Comparison of ENCODE assay signal across 23 cellular contexts in the genomic region with DNA sequence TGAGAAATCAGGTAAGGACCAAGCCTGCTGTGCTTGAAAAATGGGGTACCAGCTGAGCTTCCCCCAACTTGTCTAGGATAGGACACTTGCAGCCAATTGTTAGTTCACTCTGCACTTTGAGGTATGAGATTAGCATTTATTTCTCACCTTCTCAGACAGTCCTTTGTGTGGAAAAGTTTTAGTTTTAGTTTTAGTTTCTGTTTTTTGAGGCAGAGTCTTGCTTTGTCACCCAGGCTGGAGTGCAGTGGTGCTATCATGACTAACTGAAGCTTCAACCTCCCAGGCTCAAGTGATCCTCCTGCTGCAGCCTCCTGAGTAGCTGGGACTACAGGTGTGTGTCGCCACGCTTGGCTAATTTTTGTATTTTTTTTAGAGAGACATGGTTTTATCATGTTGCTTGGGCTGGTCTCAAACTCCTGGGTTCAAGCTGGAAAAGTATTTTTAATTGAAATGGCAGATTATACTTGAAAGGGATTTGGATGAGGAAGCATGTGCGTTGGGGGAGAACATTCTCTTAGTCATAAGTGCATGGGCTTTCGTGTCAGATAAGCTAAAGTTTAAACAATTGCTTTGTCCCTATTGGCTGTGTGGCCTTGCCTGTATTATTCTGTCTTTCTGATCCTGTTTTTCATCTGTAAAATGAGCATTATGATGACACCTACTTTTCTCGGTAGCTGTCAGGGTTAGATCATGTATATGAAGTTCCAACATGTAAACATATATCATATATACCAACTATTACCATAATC. TPM values are rescaled to one million over a fixed set of nuclear protein-coding genes. Genes with fewer than 3 reads are reported as not detected.
A peak's percentile ranks its signal among the peaks of the same experiment; 100 is the strongest.
DNase-seq lines count a peak whose midpoint lies in the region; ATAC-seq, FAIRE-seq and TF ChIP-seq lines count a peak whose summit lies in the region.
"Had no signal": no experiment of that assay in that cellular context is flagged by ENCODE, and none has a peak within 500 bp of the region (broad histone marks: within the 10 kb centered on the region; RNA-seq: fewer than 3 reads in every experiment).

No MANE protein-coding gene starts in this region.

- no peak overlapping the region for H3K4me3 Mint-ChIP-seq in activated CD4-positive, alpha-beta T cell treated with anti-CD3 and anti-CD28 coated beads for 36 hours
- H3K4me3 Mint-ChIP-seq: activated naive CD8-positive, alpha-beta T cell; stimulated activated memory B cell treated with anti-CD40 and anti-IgM and Interleukin-4, amounts not matched to agents 10 μg/mL and 1 μg/mL and 100 μg/mL, for 72 hours had no signal

- intact Hi-C loops in activated CD4-positive, alpha-beta T cell treated with anti-CD3 and anti-CD28 coated beads for 36 hours (cut with DNase I, micrococcal nuclease) = no loop called here

- H3K4me1 Mint-ChIP-seq in activated CD4-positive, alpha-beta T cell treated with anti-CD3 and anti-CD28 coated beads for 36 hours = peaks cover 7% of the 10 kb centered on the region

- H3K27me3 Mint-ChIP-seq in activated CD4-positive, alpha-beta T cell treated with anti-CD3 and anti-CD28 coated beads for 36 hours = peaks cover 10% of the 10 kb centered on the region
- H3K27me3 Mint-ChIP-seq: activated naive CD8-positive, alpha-beta T cell had no signal

- TF ChIP-seq CTCF in D721Med (IDR thresholded peaks at IDR 0.05; ENCODE audit: insufficient read depth, missing control alignments) = no peak

- no peak for FAIRE-seq in D721Med (lab: Jason Lieb, UNC)
- FAIRE-seq: A204.1, endothelial cell of umbilical vein, K562 had no signal

- no peaks in the 10 kb centered on the region for H3K36me3 Mint-ChIP-seq in activated CD4-positive, alpha-beta T cell treated with anti-CD3 and anti-CD28 coated beads for 36 hours (ENCODE audit: low read depth)

- CTCF ChIA-PET in activated CD4-positive, alpha-beta T cell treated with anti-CD3 and anti-CD28 coated beads for 36 hours (lab: Charles Lee) = interaction anchor here (1.5 kb wide), 1 partner anchor 44 kb away, joined by 4 read pairs; no protein-coding TSS in a partner anchor

- ATAC-seq in activated CD4-positive, alpha-beta T cell treated with anti-CD3 and anti-CD28 coated beads for 36 hours = peak; percentile 68
- ATAC-seq in GM21381 (IDR thresholded peaks at IDR 0.05; ENCODE audit: unreplicated experiment) (peak; percentile 86), HG02852 (IDR thresholded peaks at IDR 0.05; ENCODE audit: unreplicated experiment) (peak; percentile 56)
- ATAC-seq: K562; PC-3; stimulated activated memory B cell treated with anti-CD40 and anti-IgM and Interleukin-4, amounts not matched to agents 10 μg/mL and 1 μg/mL and 100 μg/mL, for 72 hours had no signal

- POLR2A ChIA-PET in activated CD4-positive, alpha-beta T cell treated with anti-CD3 and anti-CD28 coated beads for 36 hours (lab: Charles Lee) = no interaction called here

- no peak overlapping the region for H3K27ac Mint-ChIP-seq in activated CD4-positive, alpha-beta T cell treated with anti-CD3 and anti-CD28 coated beads for 36 hours
- H3K27ac Mint-ChIP-seq: activated naive CD8-positive, alpha-beta T cell; stimulated activated memory B cell treated with anti-CD40 and anti-IgM and Interleukin-4, amounts not matched to agents 10 μg/mL and 1 μg/mL and 100 μg/mL, for 72 hours had no signal

- no peaks in the 10 kb centered on the region for H3K9me3 Mint-ChIP-seq in activated CD4-positive, alpha-beta T cell treated with anti-CD3 and anti-CD28 coated beads for 36 hours (ENCODE audit: low read depth)

- peak; percentile 24 for DNase-seq in activated CD4-positive, alpha-beta T cell treated with anti-CD3 and anti-CD28 coated beads for 36 hours
- no peak for DNase-seq in activated CD4-positive, alpha-beta T cell treated with anti-CD3 and anti-CD28 coated beads, Interleukin-2, amount 50 U/mL, for 1 hour
- DNase-seq in kidney tubule cell (ENCODE audit: low spot score) (peak; percentile 19), DMS 273 treated with DMSO at 0.1 percent for 48 hours (lab: John Stamatoyannopoulos, UW) (no peak), D721Med (ENCODE audit: insufficient read length, low spot score) (no peak), HT-29 (ENCODE audit: low spot score) (no peak)
- DNase-seq: brain microvascular endothelial cell, cortex of kidney, DMS153, HCEC 1CT, NCI-H2081 treated with DMSO at 0.1 percent for 48 hours, NCI-H524, PC-3 had no signal

RNA-seq across cellular contexts. Expression of a gene that starts 25.2 kb away (rescaled TPM):
- total RNA-seq in activated CD4-positive, alpha-beta T cell treated with anti-CD3 and anti-CD28 coated beads for 36 hours = not detected
- total RNA-seq in HT-29 (2014; rRNA removed; shearing (Covaris generic)) = 0.23 TPM in 1 of 2 replicates, not detected in the other
- total RNA-seq: endothelial cell of umbilical vein; fibroblast of villous mesenchyme; K562; PC-3; T-helper 2 cell treated with Interferon-gamma antibody and Interleukin-4, amounts not matched to agents 100 ng/mL and 5 ng/mL, for 36 hours; tibial nerve had no signal

Comparison
In these comparisons a context has a peak if more than half of its experiments do, and no peak if none do; other contexts are left out.
1. DNase-seq: peak in activated CD4-positive, alpha-beta T cell treated with anti-CD3 and anti-CD28 coated beads for 36 hours (single experiment) and kidney tubule cell (single experiment); none in activated CD4-positive, alpha-beta T cell treated with anti-CD3 and anti-CD28 coated beads, Interleukin-2, amount 50 U/mL, for 1 hour (single experiment), DMS 273 treated with DMSO at 0.1 percent for 48 hours (single experiment), D721Med (single experiment) and HT-29 (single experiment).
2. Peak in every context shown above with its lines, with median percentiles within 50 percentile points of each other: ATAC-seq.